9 cellular contexts compared by ENCODE assay signal in the genomic region with DNA sequence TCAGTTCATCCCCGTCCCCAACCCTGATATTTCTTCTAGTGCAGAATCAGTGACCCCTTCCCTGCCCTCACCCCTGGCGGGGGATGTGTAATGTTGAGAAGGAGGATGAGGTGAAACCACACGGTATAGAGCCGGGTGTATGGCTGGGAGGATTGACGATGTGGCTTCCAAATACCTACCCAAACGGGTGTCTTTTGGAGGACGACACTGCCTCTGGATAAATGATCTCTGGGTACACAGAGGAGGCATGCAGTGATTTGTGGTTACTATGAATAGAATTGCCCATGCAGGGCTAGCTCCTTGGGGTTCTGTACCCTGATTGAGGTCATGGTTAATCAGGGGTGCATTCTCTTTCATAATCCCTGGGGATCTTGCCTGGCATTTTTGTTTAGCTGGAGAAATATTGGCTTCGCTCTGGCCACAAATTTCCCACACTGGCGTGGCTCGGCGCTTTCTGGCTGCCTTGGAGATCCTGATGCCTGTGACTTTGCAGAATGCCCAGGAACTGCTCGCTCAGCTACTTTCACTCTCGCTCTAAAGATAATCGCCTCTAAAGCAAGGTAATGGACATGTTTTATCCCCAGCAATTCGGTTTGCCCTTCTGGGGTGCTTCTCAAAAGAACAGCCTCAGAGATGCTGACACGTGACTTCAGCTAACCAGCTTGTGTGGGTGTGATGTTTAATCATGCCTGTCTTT.
DNase-seq lines count a peak whose midpoint lies in the region; ATAC-seq and TF ChIP-seq lines count a peak whose summit lies in the region.
"Had no signal": no experiment of that assay in that cellular context is flagged by ENCODE, and none has a peak within 500 bp of the region (broad histone marks: within the 10 kb centered on the region; RNA-seq: fewer than 3 reads in every experiment).

No MANE protein-coding gene starts in this region.

- H3K9me3 Mint-ChIP-seq in activated CD8-positive, alpha-beta T cell treated with anti-CD3 and anti-CD28 coated beads for 36 hours, result no peaks in the 10 kb centered on the region
- H3K9me3 Mint-ChIP-seq in activated CD8-positive, alpha-beta T cell treated with anti-CD3 and anti-CD28 coated beads, Interleukin-2, amount 10 ng/mL, durations not matched to agents 7 days and 5 days (ENCODE audit: insufficient read depth), result no peaks in the 10 kb centered on the region
- H3K9me3 Mint-ChIP-seq in activated T-helper 1 cell treated with anti-CD3 and anti-CD28 coated beads, Interleukin-12 subunit alpha, Interleukin-12 subunit beta, Interleukin-2, Interleukin-4 antibody, amounts not matched to agents 30 ng/mL and 10 ng/mL and 1 ng/mL, durations not matched to agents 14 hours and 24 hours and 36 hours, result no peaks in the 10 kb centered on the region

- WGBS in hepatocyte (ENCODE audit: low lambda C conversion rate, missing lambda C conversion rate), result 73% methylated on average over 16 of the region's 16 CpGs
- WGBS in suprapubic skin, result 64% methylated on average over 16 of the region's 16 CpGs

- H4K20me1 ChIP-seq in hepatocyte (ENCODE audit: insufficient read depth, poor library complexity, severe bottlenecking), result no peaks in the 10 kb centered on the region
- H4K20me1 ChIP-seq: BLaER1 treated with 17β-estradiol and CSF1 and Interleukin-3, amounts not matched to agents 10 nM and 100 nM had no signal

- H3K27ac Mint-ChIP-seq in activated CD8-positive, alpha-beta T cell treated with anti-CD3 and anti-CD28 coated beads for 36 hours, result no peak overlapping the region
- no peak overlapping the region for H3K27ac Mint-ChIP-seq in activated CD8-positive, alpha-beta T cell treated with anti-CD3 and anti-CD28 coated beads, Interleukin-2, amount 10 ng/mL, durations not matched to agents 7 days and 5 days
- H3K27ac Mint-ChIP-seq in activated T-helper 1 cell treated with anti-CD3 and anti-CD28 coated beads, Interleukin-12 subunit alpha, Interleukin-12 subunit beta, Interleukin-2, Interleukin-4 antibody, amounts not matched to agents 30 ng/mL and 10 ng/mL and 1 ng/mL, durations not matched to agents 14 hours and 24 hours and 36 hours, result no peak overlapping the region

- H3K27ac ChIP-seq in hepatocyte (no peak overlapping the region), suprapubic skin (no peak overlapping the region)
- H3K27ac ChIP-seq: BLaER1 treated with 17β-estradiol and CSF1 and Interleukin-3, amounts not matched to agents 10 nM and 100 nM had no signal

- H3K4me2 ChIP-seq in hepatocyte, result peak overlapping the region; percentile 64

- H3K9me3 ChIP-seq in hepatocyte (ENCODE audit: low read depth), result no peaks in the 10 kb centered on the region
- no peaks in the 10 kb centered on the region for H3K9me3 ChIP-seq in suprapubic skin
- H3K9me3 ChIP-seq: BLaER1 treated with 17β-estradiol and CSF1 and Interleukin-3, amounts not matched to agents 10 nM and 100 nM had no signal

- H3K4me3 Mint-ChIP-seq in activated CD8-positive, alpha-beta T cell treated with anti-CD3 and anti-CD28 coated beads for 36 hours, result no peak overlapping the region
- H3K4me3 Mint-ChIP-seq in activated CD8-positive, alpha-beta T cell treated with anti-CD3 and anti-CD28 coated beads, Interleukin-2, amount 10 ng/mL, durations not matched to agents 7 days and 5 days, result no peak overlapping the region
- H3K4me3 Mint-ChIP-seq in activated T-helper 1 cell treated with anti-CD3 and anti-CD28 coated beads, Interleukin-12 subunit alpha, Interleukin-12 subunit beta, Interleukin-2, Interleukin-4 antibody, amounts not matched to agents 30 ng/mL and 10 ng/mL and 1 ng/mL, durations not matched to agents 14 hours and 24 hours and 36 hours, result peak overlapping the region; percentile 16

- H3K79me2 ChIP-seq in hepatocyte, result no peaks in the 10 kb centered on the region

- no peak for TF ChIP-seq EP300 in suprapubic skin (IDR thresholded peaks at IDR 0.05)

- H3K4me3 ChIP-seq in hepatocyte (no peak overlapping the region), suprapubic skin (peak overlapping the region; percentile 16)
- H3K4me3 ChIP-seq: BLaER1 treated with 17β-estradiol and CSF1 and Interleukin-3, amounts not matched to agents 10 nM and 100 nM had no signal

- TF ChIP-seq CTCF in activated CD8-positive, alpha-beta T cell treated with anti-CD3 and anti-CD28 coated beads for 36 hours (IDR thresholded peaks at IDR 0.05), result no peak
- no peak for TF ChIP-seq CTCF in hepatocyte (IDR thresholded peaks at IDR 0.05; ENCODE audit: poor library complexity)
- TF ChIP-seq CTCF in suprapubic skin (IDR thresholded peaks at IDR 0.05), result no peak

- H3K4me1 ChIP-seq in hepatocyte (ENCODE audit: insufficient read depth) (peaks cover 5% of the 10 kb centered on the region), suprapubic skin (peaks cover 13% of the 10 kb centered on the region)

- POLR2A ChIA-PET in activated CD8-positive, alpha-beta T cell treated with anti-CD3 and anti-CD28 coated beads for 36 hours (lab: Charles Lee), result interaction anchor here (1.2 kb wide), 1 partner anchor 61 kb away, joined by 4 read pairs; no protein-coding TSS in a partner anchor
- POLR2A ChIA-PET in activated CD8-positive, alpha-beta T cell treated with anti-CD3 and anti-CD28 coated beads, Interleukin-2, amount 10 ng/mL, durations not matched to agents 7 days and 5 days (lab: Charles Lee), result no interaction called here

- ATAC-seq in activated CD8-positive, alpha-beta T cell treated with anti-CD3 and anti-CD28 coated beads for 36 hours, result no peak
- ATAC-seq in activated CD8-positive, alpha-beta T cell treated with anti-CD3 and anti-CD28 coated beads, Interleukin-2, amount 10 ng/mL, durations not matched to agents 7 days and 5 days, result no peak
- ATAC-seq in GM19035 (IDR thresholded peaks at IDR 0.05; ENCODE audit: unreplicated experiment) (no peak), HG02642 (IDR thresholded peaks at IDR 0.05; ENCODE audit: poor library complexity, unreplicated experiment) (no peak)

- H3K36me3 ChIP-seq in hepatocyte (replicated peaks; ENCODE audit: insufficient read depth, low read depth) (no peaks in the 10 kb centered on the region), suprapubic skin (no peaks in the 10 kb centered on the region)
- H3K36me3 ChIP-seq: BLaER1 treated with 17β-estradiol and CSF1 and Interleukin-3, amounts not matched to agents 10 nM and 100 nM had no signal

- H3K27me3 Mint-ChIP-seq in activated CD8-positive, alpha-beta T cell treated with anti-CD3 and anti-CD28 coated beads for 36 hours, result peaks cover 22% of the 10 kb centered on the region
- H3K27me3 Mint-ChIP-seq in activated CD8-positive, alpha-beta T cell treated with anti-CD3 and anti-CD28 coated beads, Interleukin-2, amount 10 ng/mL, durations not matched to agents 7 days and 5 days (ENCODE audit: low read depth), result peaks cover 36% of the 10 kb centered on the region
- H3K27me3 Mint-ChIP-seq in activated T-helper 1 cell treated with anti-CD3 and anti-CD28 coated beads, Interleukin-12 subunit alpha, Interleukin-12 subunit beta, Interleukin-2, Interleukin-4 antibody, amounts not matched to agents 30 ng/mL and 10 ng/mL and 1 ng/mL, durations not matched to agents 14 hours and 24 hours and 36 hours (ENCODE audit: insufficient read depth), result peaks cover 34% of the 10 kb centered on the region

- DNase-seq in activated CD8-positive, alpha-beta T cell treated with anti-CD3 and anti-CD28 coated beads for 36 hours, result peak; percentile 18
- DNase-seq in activated CD8-positive, alpha-beta T cell treated with anti-CD3 and anti-CD28 coated beads, Interleukin-2, amount 10 ng/mL, durations not matched to agents 7 days and 5 days, result no peak
- no peak for DNase-seq in activated T-helper 1 cell treated with anti-CD3 and anti-CD28 coated beads, Interleukin-12 subunit alpha, Interleukin-12 subunit beta, Interleukin-2, Interleukin-4 antibody, amounts not matched to agents 30 ng/mL and 10 ng/mL and 1 ng/mL, durations not matched to agents 14 hours and 24 hours and 36 hours (ENCODE audit: low spot score)
- DNase-seq in hepatocyte (ENCODE audit: low spot score) (no peak), suprapubic skin (ENCODE audit: low spot score in 2 of 2) (no peak), NCI-H446 (lab: John Stamatoyannopoulos, UW) (no peak)

- H3K36me3 Mint-ChIP-seq in activated CD8-positive, alpha-beta T cell treated with anti-CD3 and anti-CD28 coated beads for 36 hours (ENCODE audit: low read depth), result no peaks in the 10 kb centered on the region
- H3K36me3 Mint-ChIP-seq in activated CD8-positive, alpha-beta T cell treated with anti-CD3 and anti-CD28 coated beads, Interleukin-2, amount 10 ng/mL, durations not matched to agents 7 days and 5 days (ENCODE audit: low read depth), result no peaks in the 10 kb centered on the region
- no peaks in the 10 kb centered on the region for H3K36me3 Mint-ChIP-seq in activated T-helper 1 cell treated with anti-CD3 and anti-CD28 coated beads, Interleukin-12 subunit alpha, Interleukin-12 subunit beta, Interleukin-2, Interleukin-4 antibody, amounts not matched to agents 30 ng/mL and 10 ng/mL and 1 ng/mL, durations not matched to agents 14 hours and 24 hours and 36 hours (ENCODE audit: low read depth)

- no peak for TF ChIP-seq POLR2A in suprapubic skin (IDR thresholded peaks at IDR 0.05)

- peaks cover 9% of the 10 kb centered on the region for H3K4me1 Mint-ChIP-seq in activated CD8-positive, alpha-beta T cell treated with anti-CD3 and anti-CD28 coated beads for 36 hours (ENCODE audit: low read depth)
- H3K4me1 Mint-ChIP-seq in activated CD8-positive, alpha-beta T cell treated with anti-CD3 and anti-CD28 coated beads, Interleukin-2, amount 10 ng/mL, durations not matched to agents 7 days and 5 days (ENCODE audit: low read depth), result peaks cover 7% of the 10 kb centered on the region
- peaks cover 9% of the 10 kb centered on the region for H3K4me1 Mint-ChIP-seq in activated T-helper 1 cell treated with anti-CD3 and anti-CD28 coated beads, Interleukin-12 subunit alpha, Interleukin-12 subunit beta, Interleukin-2, Interleukin-4 antibody, amounts not matched to agents 30 ng/mL and 10 ng/mL and 1 ng/mL, durations not matched to agents 14 hours and 24 hours and 36 hours (ENCODE audit: low read depth)

- H3K27me3 ChIP-seq in hepatocyte (no peaks in the 10 kb centered on the region), suprapubic skin (peaks cover 13% of the 10 kb centered on the region)
- H3K27me3 ChIP-seq: BLaER1 treated with 17β-estradiol and CSF1 and Interleukin-3, amounts not matched to agents 10 nM and 100 nM had no signal

- CTCF ChIA-PET in activated CD8-positive, alpha-beta T cell treated with anti-CD3 and anti-CD28 coated beads for 36 hours (lab: Charles Lee), result interaction anchor here (0.8 to 1.9 kb wide), 4 partner anchors 12 to 191 kb away, joined by 3 to 6 read pairs (median 3); no protein-coding TSS in a partner anchor
- CTCF ChIA-PET in activated CD8-positive, alpha-beta T cell treated with anti-CD3 and anti-CD28 coated beads, Interleukin-2, amount 10 ng/mL, durations not matched to agents 7 days and 5 days (lab: Charles Lee), result interaction anchor here (0.7 to 1.2 kb wide), 3 partner anchors 10 to 69 kb away, joined by 3 to 4 read pairs (median 3); no protein-coding TSS in a partner anchor

- intact Hi-C loops in activated CD8-positive, alpha-beta T cell treated with anti-CD3 and anti-CD28 coated beads for 36 hours (cut with micrococcal nuclease), result no loop called here
- intact Hi-C loops in activated T-helper 1 cell treated with anti-CD3 and anti-CD28 coated beads, Interleukin-12 subunit alpha, Interleukin-12 subunit beta, Interleukin-2, Interleukin-4 antibody, amounts not matched to agents 30 ng/mL and 10 ng/mL and 1 ng/mL, durations not matched to agents 14 hours and 24 hours and 36 hours (cut with micrococcal nuclease), result no loop called here

- peak overlapping the region; percentile 40 for H2AFZ ChIP-seq in hepatocyte

- no peaks in the 10 kb centered on the region for H3K9me2 ChIP-seq in hepatocyte (replicated peaks; ENCODE audit: insufficient read depth)
